11 cellular contexts compared by ENCODE assay signal in genomic region chr1:202131956-202132821, GRCh38. TPM values are rescaled to one million over a fixed set of nuclear protein-coding genes. Genes with fewer than 3 reads are reported as not detected.
DNase-seq lines count a peak whose midpoint lies in the region; ATAC-seq and TF ChIP-seq lines count a peak whose summit lies in the region.
"Had no signal": no experiment of that assay in that cellular context is flagged by ENCODE, and none has a peak within 500 bp of the region (broad histone marks: within the 10 kb centered on the region; RNA-seq: fewer than 3 reads in every experiment).

No MANE protein-coding gene starts in this region.

- H2BK15ac ChIP-seq in mesenchymal stem cell (ENCODE audit: low read depth, poor library complexity, severe bottlenecking), result no peak overlapping the region

- no peaks in the 10 kb centered on the region for H3K4me1 Mint-ChIP-seq in endodermal cell

- H3K27ac ChIP-seq in PC-9 (peak overlapping the region; percentile 27; the same call in 1 of the 2 replicates), endodermal cell (ENCODE audit: low read depth, low read length) (no peak overlapping the region), mesenchymal stem cell (ENCODE audit: low read length, poor library complexity, severe bottlenecking) (no peak overlapping the region), subcutaneous abdominal adipose tissue (ENCODE audit: low read depth, low read length) (peak overlapping the region; percentile 57)

- WGBS in endodermal cell (ENCODE audit: insufficient coverage in 1 of 2, insufficient read length in 1 of 2), 2 experiments, result 92 to 95% methylated on average over 8 to 12 of the region's 12 CpGs
- WGBS in mesenchymal stem cell, result 91% methylated on average over 12 of the region's 12 CpGs

- TF ChIP-seq CTCF in PC-9 (conservative IDR thresholded peaks at IDR 0.05), result no peak
- no peak for TF ChIP-seq CTCF in endodermal cell (conservative IDR thresholded peaks at IDR 0.05)

- no peak overlapping the region for H3K27ac Mint-ChIP-seq in endodermal cell

- H3K36me3 Mint-ChIP-seq in endodermal cell (ENCODE audit: low read depth), result peaks cover 25% of the 10 kb centered on the region

- H3K14ac ChIP-seq in mesenchymal stem cell (ENCODE audit: low read length in 2 of 2), result no peak overlapping the region

- H3K9ac ChIP-seq in endodermal cell (ENCODE audit: extremely low read depth, low read length, poor library complexity, severe bottlenecking) (no peak overlapping the region), mesenchymal stem cell (ENCODE audit: low read length) (peak overlapping the region; percentile 38), subcutaneous abdominal adipose tissue (ENCODE audit: low read length in 5 of 5) (peak overlapping the region in 1 of 5 donors; percentile 45)

- no peak overlapping the region for H3K23ac ChIP-seq in mesenchymal stem cell (ENCODE audit: low read length in 2 of 2)

- BruUV-seq in PC-9 (replicated peaks; lab: Mats Ljungman, UMichigan), result no TSS peak

- H4K20me1 ChIP-seq in PC-9 (ENCODE audit: insufficient read depth), result no peaks in the 10 kb centered on the region; the same call in 1 of the 2 replicates

- DNase-seq in PC-9 (peak; percentile 57 to 62), endodermal cell (peak; percentile 55), mesenchymal stem cell (no peak), NCI-H446 (lab: John Stamatoyannopoulos, UW) (no peak)
- DNase-seq: activated CD8-positive, alpha-beta memory T cell treated with anti-CD3 and anti-CD28 coated beads for 24 hours; NCI-H1092 treated with DMSO at 0.1 percent for 48 hours had no signal

- no peak overlapping the region for H2BK5ac ChIP-seq in mesenchymal stem cell (ENCODE audit: low read depth, low read length, poor library complexity, severe bottlenecking)

- H3K9me3 ChIP-seq in PC-9 (ENCODE audit: insufficient read depth, low read depth), result no peaks in the 10 kb centered on the region
- no peaks in the 10 kb centered on the region for H3K9me3 ChIP-seq in endodermal cell (ENCODE audit: control insufficient read depth, low read length)
- no peaks in the 10 kb centered on the region for H3K9me3 ChIP-seq in mesenchymal stem cell (ENCODE audit: control insufficient read depth, low read length)
- no peaks in the 10 kb centered on the region for H3K9me3 ChIP-seq in subcutaneous abdominal adipose tissue (ENCODE audit: control insufficient read depth in 5 of 5, low read length in 5 of 5)

- POLR2A ChIA-PET in PC-9 (lab: Charles Lee; ENCODE audit: unreplicated experiment), result interaction anchor here (0.5 to 1.2 kb wide), 6 partner anchors 75 to 1451 kb away, joined by 3 to 9 read pairs (median 4); partner anchors contain the start of gene ELF3

- H3K18ac ChIP-seq in mesenchymal stem cell (ENCODE audit: low read depth in 1 of 2, low read length in 2 of 2), result no peak overlapping the region

- H4K91ac ChIP-seq in mesenchymal stem cell (ENCODE audit: low read length), result no peak overlapping the region

- peaks cover 12% of the 10 kb centered on the region for H3K4me1 ChIP-seq in PC-9 (replicated peaks; ENCODE audit: insufficient read depth)
- H3K4me1 ChIP-seq in endodermal cell (ENCODE audit: control insufficient read depth, insufficient read depth, low read length), result no peaks in the 10 kb centered on the region
- peaks cover 5% of the 10 kb centered on the region for H3K4me1 ChIP-seq in mesenchymal stem cell (ENCODE audit: control insufficient read depth, insufficient read depth, low read depth, low read length)
- H3K4me1 ChIP-seq in subcutaneous abdominal adipose tissue (ENCODE audit: control insufficient read depth in 5 of 5, insufficient read depth in 5 of 5, low read length in 5 of 5), result peaks cover 4 to 24% (median 18%) of the 10 kb centered on the region in 5 donors

- no peak overlapping the region for H2AFZ ChIP-seq in PC-9
- H2AFZ ChIP-seq in mesenchymal stem cell (ENCODE audit: low read depth, low read length), result no peak overlapping the region

- no peaks in the 10 kb centered on the region for H3K27me3 Mint-ChIP-seq in endodermal cell (ENCODE audit: insufficient read depth)

- H3K79me2 ChIP-seq in PC-9 (ENCODE audit: low read depth), result no peaks in the 10 kb centered on the region

- H3K79me1 ChIP-seq in mesenchymal stem cell (replicated peaks; ENCODE audit: low read length, poor library complexity, severe bottlenecking), result peaks cover 17% of the 10 kb centered on the region

- H3K4me2 ChIP-seq in PC-9 (no peak overlapping the region), mesenchymal stem cell (ENCODE audit: low read length, poor library complexity, severe bottlenecking) (no peak overlapping the region)

- no peak overlapping the region for H3K4me3 Mint-ChIP-seq in endodermal cell

- no peak overlapping the region for H2AK5ac ChIP-seq in mesenchymal stem cell (ENCODE audit: low read length, severe bottlenecking)

- H3F3A ChIP-seq in PC-9 (ENCODE audit: insufficient read depth, low read depth), result peaks cover 23% of the 10 kb centered on the region

- H3K9me2 ChIP-seq in PC-9 (ENCODE audit: insufficient read depth), result no peaks in the 10 kb centered on the region

- CTCF ChIA-PET in PC-9 (lab: Charles Lee), result interaction anchor here (0.5 to 0.6 kb wide), 2 partner anchors 67 to 163 kb away, joined by 3 read pairs; no protein-coding TSS in a partner anchor

- no peak overlapping the region for H4K8ac ChIP-seq in mesenchymal stem cell (ENCODE audit: low read length)

- H3K4me3 ChIP-seq in PC-9 (no peak overlapping the region), endodermal cell (ENCODE audit: low read length) (no peak overlapping the region), mesenchymal stem cell (ENCODE audit: insufficient read depth in 1 of 2, low read depth in 1 of 2, low read length in 2 of 2) (no peak overlapping the region), subcutaneous abdominal adipose tissue (ENCODE audit: low read depth in 1 of 5, low read length in 5 of 5) (peak overlapping the region in 3 of 5 donors; percentile 2 to 30 (median 14))

- no peaks in the 10 kb centered on the region for H3K9me3 Mint-ChIP-seq in endodermal cell

- intact Hi-C loops in PC-9 (cut with micrococcal nuclease; ENCODE audit: unreplicated experiment), result no loop called here

- no peak overlapping the region for H2BK120ac ChIP-seq in mesenchymal stem cell (ENCODE audit: low read depth, low read length)

- ATAC-seq in GM21526 (IDR thresholded peaks at IDR 0.05; ENCODE audit: low FRiP score, unreplicated experiment) (no peak), HG03139 (IDR thresholded peaks at IDR 0.05; ENCODE audit: unreplicated experiment) (no peak), GM19351 (IDR thresholded peaks at IDR 0.05; ENCODE audit: unreplicated experiment) (no peak)

- no peak overlapping the region for H3K4ac ChIP-seq in mesenchymal stem cell (ENCODE audit: low read depth in 1 of 2, low read length in 2 of 2)

- no peak overlapping the region for H2BK12ac ChIP-seq in mesenchymal stem cell (ENCODE audit: low read length in 2 of 2)

- no peaks in the 10 kb centered on the region for H3K27me3 ChIP-seq in PC-9 (ENCODE audit: insufficient read depth, low read depth)
- H3K27me3 ChIP-seq in endodermal cell (ENCODE audit: control insufficient read depth, insufficient read depth, low read length, poor library complexity, severe bottlenecking), result no peaks in the 10 kb centered on the region
- peaks cover 0 to 1% of the 10 kb centered on the region in 2 experiments for H3K27me3 ChIP-seq in mesenchymal stem cell (ENCODE audit: control insufficient read depth in 1 of 2, insufficient read depth in 1 of 2, low read length in 2 of 2)
- no peaks in the 10 kb centered on the region for H3K27me3 ChIP-seq in subcutaneous abdominal adipose tissue (ENCODE audit: control insufficient read depth in 5 of 5, insufficient read depth in 4 of 5, low read length in 5 of 5)

- H3K36me3 ChIP-seq in PC-9 (ENCODE audit: low read depth), result 0 out of 2 replicates have a peak, but pooled peaks cover 6% of the 10 kb centered on the region
- peaks cover 42% of the 10 kb centered on the region for H3K36me3 ChIP-seq in endodermal cell (ENCODE audit: control insufficient read depth, insufficient read depth, low read length)
- peaks cover 39 to 50% of the 10 kb centered on the region in 2 experiments for H3K36me3 ChIP-seq in mesenchymal stem cell (ENCODE audit: control insufficient read depth in 1 of 2, insufficient read depth in 2 of 2, low read depth in 1 of 2, low read length in 2 of 2)
- H3K36me3 ChIP-seq in subcutaneous abdominal adipose tissue (ENCODE audit: control insufficient read depth in 5 of 5, insufficient read depth in 5 of 5, low read length in 5 of 5), result peaks cover 0 to 47% (median 31%) of the 10 kb centered on the region in 5 donors

RNA-seq across cellular contexts. Expression of gene GPR37L1, which starts 9.5 kb away (rescaled TPM):
- total RNA-seq in PC-9 (2021) (0.30 and 0.33 TPM in 2 replicates), endodermal cell (under 1 TPM in 1 of 2 donors, not detected in 1; 0.04 TPM)
- 0.07 TPM for polyA plus RNA-seq in endodermal cell (2013, experiment 1 of 2)
- 0.12 TPM for polyA plus RNA-seq in endodermal cell (2013, experiment 2 of 2)
- 0.01 TPM for polyA plus RNA-seq in mesenchymal stem cell (2013, experiment 1 of 2)
- polyA plus RNA-seq in mesenchymal stem cell (2013, experiment 2 of 2), result not detected
- total RNA-seq: mesenteric fat pad had no signal

RNA-seq across cellular contexts. Expression of gene ARL8A, which starts 12.3 kb away (rescaled TPM):
- total RNA-seq in PC-9 (2021) (40.0 and 42.6 TPM in 2 replicates), endodermal cell (10 to 100 TPM; 72.8 to 82.0 TPM)
- polyA plus RNA-seq in endodermal cell (2013, experiment 1 of 2), result 52.4 TPM
- 54.7 TPM for polyA plus RNA-seq in endodermal cell (2013, experiment 2 of 2)
- polyA plus RNA-seq in mesenchymal stem cell (2013, experiment 1 of 2), result 48.3 TPM
- 47.5 TPM for polyA plus RNA-seq in mesenchymal stem cell (2013, experiment 2 of 2)

RNA-seq across cellular contexts. Expression of gene PTPN7, which starts 28.2 kb away (rescaled TPM):
- not detected in 2 replicates for total RNA-seq in PC-9 (2021)
- not detected for total RNA-seq in endodermal cell
- polyA plus RNA-seq in endodermal cell (2013, experiment 1 of 2), result not detected
- polyA plus RNA-seq in endodermal cell (2013, experiment 2 of 2), result not detected
- polyA plus RNA-seq in mesenchymal stem cell (2013, experiment 1 of 2), result not detected
- polyA plus RNA-seq in mesenchymal stem cell (2013, experiment 2 of 2), result 0.15 TPM

Comparison
In these comparisons a context has a peak if more than half of its experiments do, and no peak if none do; other contexts are left out.
1. DNase-seq: peak in PC-9 (2 of 2) and endodermal cell (single experiment); none in mesenchymal stem cell (single experiment) and NCI-H446 (0 of 2).
2. H3K27ac ChIP-seq: peak in PC-9 (single experiment) and subcutaneous abdominal adipose tissue (single experiment); none in endodermal cell (single experiment) and mesenchymal stem cell (single experiment).
3. H3K4me3 ChIP-seq: peak in subcutaneous abdominal adipose tissue (3 of 5); none in PC-9 (single experiment), endodermal cell (single experiment) and mesenchymal stem cell (0 of 2).